Comparison of ENCODE assay signal across 16 cellular contexts in the genomic region with DNA sequence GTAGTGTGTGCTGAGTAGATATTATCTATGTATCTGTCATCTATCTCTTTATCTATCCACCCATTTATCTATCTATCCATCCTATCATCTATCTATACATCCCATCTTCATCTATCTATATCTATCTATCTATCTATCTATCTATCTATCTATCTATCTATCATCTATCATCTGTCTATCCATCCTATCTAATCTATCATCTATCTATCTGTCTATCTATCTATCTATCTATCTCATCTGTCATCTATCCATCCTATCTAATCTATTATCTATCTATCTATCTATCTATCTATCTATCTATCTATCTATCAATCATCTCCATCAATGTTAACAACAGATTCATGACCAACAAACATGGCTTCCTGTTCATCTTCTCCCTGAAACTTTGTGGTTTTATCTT.
A peak's percentile ranks its signal among the peaks of the same experiment; 100 is the strongest.
DNase-seq lines count a peak whose midpoint lies in the region; ATAC-seq and TF ChIP-seq lines count a peak whose summit lies in the region.
"Had no signal": no experiment of that assay in that cellular context is flagged by ENCODE, and none has a peak within 500 bp of the region (broad histone marks: within the 10 kb centered on the region; RNA-seq: fewer than 3 reads in every experiment).

No MANE protein-coding gene starts in this region.

- intact Hi-C loops in colonic mucosa (cut with DNase I): no loop called here

- CTCF ChIA-PET in HEK293 (lab: Yijun Ruan, JAX): interaction anchor here (0.6 kb wide), 1 partner anchor 14 kb away, joined by 3 read pairs; no protein-coding TSS in a partner anchor

- H3K36me3 ChIP-seq in HEK293 (ENCODE audit: control insufficient read depth in 2 of 2, insufficient read depth in 1 of 2, low read length in 2 of 2) (no peaks in the 10 kb centered on the region), colonic mucosa (no peaks in the 10 kb centered on the region), suprapubic skin (no peaks in the 10 kb centered on the region)
- H3K36me3 ChIP-seq: BLaER1 treated with 17β-estradiol and CSF1 and Interleukin-3, amounts not matched to agents 10 nM and 100 nM had no signal

- no peak overlapping the region for H3K27ac ChIP-seq in HEK293 (ENCODE audit: extremely low read depth, low read depth, low read length)
- H3K27ac ChIP-seq in colonic mucosa: peak overlapping the region; percentile 23
- peak overlapping the region; percentile 59 for H3K27ac ChIP-seq in suprapubic skin
- H3K27ac ChIP-seq: 22Rv1; A549; BLaER1 treated with 17β-estradiol and CSF1 and Interleukin-3, amounts not matched to agents 10 nM and 100 nM; C4-2B had no signal

- no peak overlapping the region for H3K9ac ChIP-seq in colonic mucosa (ENCODE audit: low read depth in 2 of 2, low read length in 2 of 2)
- H3K9ac ChIP-seq: BLaER1 treated with 17β-estradiol and CSF1 and Interleukin-3, amounts not matched to agents 10 nM and 100 nM had no signal

- ATAC-seq in HG03354 (IDR thresholded peaks at IDR 0.05; ENCODE audit: poor library complexity, severe bottlenecking, unreplicated experiment): no peak
- ATAC-seq: A549; CD8-positive, alpha-beta T cell had no signal

- H3K4me1 ChIP-seq in HEK293 (ENCODE audit: control insufficient read depth, insufficient read depth, low read length): no peaks in the 10 kb centered on the region
- no peaks in the 10 kb centered on the region for H3K4me1 ChIP-seq in colonic mucosa
- peaks cover 10% of the 10 kb centered on the region for H3K4me1 ChIP-seq in suprapubic skin
- H3K4me1 ChIP-seq: A549, Caco-2 had no signal

- no peaks in the 10 kb centered on the region for H3K9me3 ChIP-seq in HEK293 (ENCODE audit: control insufficient read depth, insufficient read depth, low read depth, low read length)
- H3K9me3 ChIP-seq in colonic mucosa: no peaks in the 10 kb centered on the region
- H3K9me3 ChIP-seq in suprapubic skin: no peaks in the 10 kb centered on the region
- H3K9me3 ChIP-seq: A549, Caco-2 had no signal

- POLR2A ChIA-PET in HEK293 (lab: Yijun Ruan, JAX): no interaction called here

- TF ChIP-seq CTCF in HEK293 (tag by site-specific recombination; IDR thresholded peaks at IDR 0.05): no peak
- TF ChIP-seq CTCF in colonic mucosa (IDR thresholded peaks at IDR 0.05): no peak
- no peak for TF ChIP-seq CTCF in suprapubic skin (IDR thresholded peaks at IDR 0.05)

- no peak for TF ChIP-seq EP300 in suprapubic skin (IDR thresholded peaks at IDR 0.05)

- TF ChIP-seq POLR2A in suprapubic skin (IDR thresholded peaks at IDR 0.05): no peak

- H3K4me3 ChIP-seq in HEK293 (ENCODE audit: low read depth, low read length): no peak overlapping the region
- H3K4me3 ChIP-seq in colonic mucosa: no peak overlapping the region
- no peak overlapping the region for H3K4me3 ChIP-seq in suprapubic skin
- H3K4me3 ChIP-seq: A549; BLaER1 treated with 17β-estradiol and CSF1 and Interleukin-3, amounts not matched to agents 10 nM and 100 nM had no signal

- DNase-seq in colonic mucosa (no peak), suprapubic skin (ENCODE audit: low spot score in 2 of 2) (no peak), NCI-H2029 (lab: John Stamatoyannopoulos, UW) (no peak)
- DNase-seq: AML-193; Caco-2; Calu3; CD4-positive, alpha-beta T cell; CD8-positive, alpha-beta T cell; DMS79 treated with DMSO at 0.1 percent for 48 hours; GF-D8 had no signal

- H3K27me3 ChIP-seq in colonic mucosa (no peaks in the 10 kb centered on the region), suprapubic skin (no peaks in the 10 kb centered on the region)
- H3K27me3 ChIP-seq: BLaER1 treated with 17β-estradiol and CSF1 and Interleukin-3, amounts not matched to agents 10 nM and 100 nM had no signal

TF ChIP-seq in HEK293, 187 proteins besides CTCF, POLR2A, EP300 and RAD21:
- peak; percentile 54; the same call in 1 of the 2 replicates for TF ChIP-seq ZNF366 (tag by site-specific recombination; conservative IDR thresholded peaks at IDR 0.05)
- TF ChIP-seq, protein P1, sequence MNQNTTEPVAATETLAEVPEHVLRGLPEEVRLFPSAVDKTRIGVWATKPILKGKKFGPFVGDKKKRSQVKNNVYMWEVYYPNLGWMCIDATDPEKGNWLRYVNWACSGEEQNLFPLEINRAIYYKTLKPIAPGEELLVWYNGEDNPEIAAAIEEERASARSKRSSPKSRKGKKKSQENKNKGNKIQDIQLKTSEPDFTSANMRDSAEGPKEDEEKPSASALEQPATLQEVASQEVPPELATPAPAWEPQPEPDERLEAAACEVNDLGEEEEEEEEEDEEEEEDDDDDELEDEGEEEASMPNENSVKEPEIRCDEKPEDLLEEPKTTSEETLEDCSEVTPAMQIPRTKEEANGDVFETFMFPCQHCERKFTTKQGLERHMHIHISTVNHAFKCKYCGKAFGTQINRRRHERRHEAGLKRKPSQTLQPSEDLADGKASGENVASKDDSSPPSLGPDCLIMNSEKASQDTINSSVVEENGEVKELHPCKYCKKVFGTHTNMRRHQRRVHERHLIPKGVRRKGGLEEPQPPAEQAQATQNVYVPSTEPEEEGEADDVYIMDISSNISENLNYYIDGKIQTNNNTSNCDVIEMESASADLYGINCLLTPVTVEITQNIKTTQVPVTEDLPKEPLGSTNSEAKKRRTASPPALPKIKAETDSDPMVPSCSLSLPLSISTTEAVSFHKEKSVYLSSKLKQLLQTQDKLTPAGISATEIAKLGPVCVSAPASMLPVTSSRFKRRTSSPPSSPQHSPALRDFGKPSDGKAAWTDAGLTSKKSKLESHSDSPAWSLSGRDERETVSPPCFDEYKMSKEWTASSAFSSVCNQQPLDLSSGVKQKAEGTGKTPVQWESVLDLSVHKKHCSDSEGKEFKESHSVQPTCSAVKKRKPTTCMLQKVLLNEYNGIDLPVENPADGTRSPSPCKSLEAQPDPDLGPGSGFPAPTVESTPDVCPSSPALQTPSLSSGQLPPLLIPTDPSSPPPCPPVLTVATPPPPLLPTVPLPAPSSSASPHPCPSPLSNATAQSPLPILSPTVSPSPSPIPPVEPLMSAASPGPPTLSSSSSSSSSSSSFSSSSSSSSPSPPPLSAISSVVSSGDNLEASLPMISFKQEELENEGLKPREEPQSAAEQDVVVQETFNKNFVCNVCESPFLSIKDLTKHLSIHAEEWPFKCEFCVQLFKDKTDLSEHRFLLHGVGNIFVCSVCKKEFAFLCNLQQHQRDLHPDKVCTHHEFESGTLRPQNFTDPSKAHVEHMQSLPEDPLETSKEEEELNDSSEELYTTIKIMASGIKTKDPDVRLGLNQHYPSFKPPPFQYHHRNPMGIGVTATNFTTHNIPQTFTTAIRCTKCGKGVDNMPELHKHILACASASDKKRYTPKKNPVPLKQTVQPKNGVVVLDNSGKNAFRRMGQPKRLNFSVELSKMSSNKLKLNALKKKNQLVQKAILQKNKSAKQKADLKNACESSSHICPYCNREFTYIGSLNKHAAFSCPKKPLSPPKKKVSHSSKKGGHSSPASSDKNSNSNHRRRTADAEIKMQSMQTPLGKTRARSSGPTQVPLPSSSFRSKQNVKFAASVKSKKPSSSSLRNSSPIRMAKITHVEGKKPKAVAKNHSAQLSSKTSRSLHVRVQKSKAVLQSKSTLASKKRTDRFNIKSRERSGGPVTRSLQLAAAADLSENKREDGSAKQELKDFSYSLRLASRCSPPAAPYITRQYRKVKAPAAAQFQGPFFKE (tag by site-specific recombination; IDR thresholded peaks at IDR 0.05; ENCODE audit: borderline replicate concordance): no peak
